Comparison of ENCODE assay signal across 27 cellular contexts in the genomic region with DNA sequence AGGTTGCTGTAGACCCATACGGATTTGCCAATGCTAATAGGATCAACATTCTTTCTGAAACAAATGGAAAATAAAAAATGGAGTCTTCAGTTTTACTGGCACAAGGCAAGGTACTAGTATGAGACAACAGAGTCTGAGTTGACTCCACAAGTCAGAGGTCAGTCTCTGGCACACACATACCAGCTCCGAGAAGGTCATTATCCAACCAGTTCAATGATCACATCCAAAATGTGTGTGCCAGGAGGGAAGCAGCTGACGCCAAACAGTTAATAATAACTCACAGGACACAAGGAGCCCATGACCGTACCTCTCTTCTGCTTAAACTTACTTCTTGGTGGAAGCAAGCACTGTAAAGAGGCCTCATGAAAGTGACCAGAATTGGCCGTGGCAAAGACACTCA.
"Had no signal": no experiment of that assay in that cellular context is flagged by ENCODE, and none has a peak within 500 bp of the region (broad histone marks: within the 10 kb centered on the region; RNA-seq: fewer than 3 reads in every experiment).

No MANE protein-coding gene starts in this region.

- DNase-seq: cerebellar nuclear complex; colonic mucosa; cortex of kidney; effector CD8-positive, alpha-beta T cell; effector memory CD8-positive, alpha-beta T cell; endodermal cell; erythroblast; esophagus squamous epithelium; foreskin fibroblast; foreskin melanocyte; gastrocnemius medialis; glutamatergic neuron; head of caudate nucleus; hypothalamus; immature natural killer cell; islet precursor cell; kidney; kidney glomerular epithelial cell; left lung; lower lobe of right lung; mesenchymal stem cell; mucosa of descending colon had no signal

- H3K36me3 Mint-ChIP-seq: immature natural killer cell, mesothelial cell of epicardium had no signal

- H3K27me3 Mint-ChIP-seq: dendritic cell treated with granulocyte-macrophage colony-stimulating factor and Interleukin-4, amounts not matched to agents 40 ng/mL and 50 ng/mL, for 4 days; effector memory CD8-positive, alpha-beta T cell had no signal

- H3K36me3 ChIP-seq: colonic mucosa, esophagus squamous epithelium, gastrocnemius medialis, left lung, lower lobe of right lung had no signal

- H3K4me3 Mint-ChIP-seq: dendritic cell treated with granulocyte-macrophage colony-stimulating factor and Interleukin-4, amounts not matched to agents 40 ng/mL and 50 ng/mL, for 4 days; effector memory CD8-positive, alpha-beta T cell; endodermal cell; immature natural killer cell; mesothelial cell of epicardium had no signal

- H3K79me2 ChIP-seq: hepatocyte had no signal

- H3K27me3 ChIP-seq: colonic mucosa, esophagus squamous epithelium, gastrocnemius medialis, hepatocyte, left lung had no signal

- H3K9me3 ChIP-seq: colonic mucosa, esophagus squamous epithelium, gastrocnemius medialis, left lung, lower lobe of right lung, mucosa of descending colon had no signal

- H3K27ac ChIP-seq: colonic mucosa, epithelial cell of prostate, esophagus squamous epithelium, gastrocnemius medialis, hepatocyte, left lung, lower lobe of right lung had no signal

- H3K27ac Mint-ChIP-seq: dendritic cell treated with granulocyte-macrophage colony-stimulating factor and Interleukin-4, amounts not matched to agents 40 ng/mL and 50 ng/mL, for 4 days; effector memory CD8-positive, alpha-beta T cell; endodermal cell; immature natural killer cell; mesothelial cell of epicardium had no signal

- H3K9me3 Mint-ChIP-seq: dendritic cell treated with granulocyte-macrophage colony-stimulating factor and Interleukin-4, amounts not matched to agents 40 ng/mL and 50 ng/mL, for 4 days; effector memory CD8-positive, alpha-beta T cell; endodermal cell had no signal

- H3K4me1 ChIP-seq: colonic mucosa, esophagus squamous epithelium, gastrocnemius medialis, left lung, lower lobe of right lung had no signal

- H3K4me3 ChIP-seq: colonic mucosa, esophagus squamous epithelium, gastrocnemius medialis, hepatocyte, left lung, lower lobe of right lung, mucosa of descending colon had no signal

- H3K4me2 ChIP-seq: hepatocyte had no signal

- ATAC-seq: effector memory CD8-positive, alpha-beta T cell; esophagus mucosa; gastrocnemius medialis; left lung; lower lobe of right lung; mucosa of descending colon had no signal

- H2AFZ ChIP-seq: hepatocyte had no signal

- H3K4me1 Mint-ChIP-seq: endodermal cell, immature natural killer cell had no signal
